In the genomic region with DNA sequence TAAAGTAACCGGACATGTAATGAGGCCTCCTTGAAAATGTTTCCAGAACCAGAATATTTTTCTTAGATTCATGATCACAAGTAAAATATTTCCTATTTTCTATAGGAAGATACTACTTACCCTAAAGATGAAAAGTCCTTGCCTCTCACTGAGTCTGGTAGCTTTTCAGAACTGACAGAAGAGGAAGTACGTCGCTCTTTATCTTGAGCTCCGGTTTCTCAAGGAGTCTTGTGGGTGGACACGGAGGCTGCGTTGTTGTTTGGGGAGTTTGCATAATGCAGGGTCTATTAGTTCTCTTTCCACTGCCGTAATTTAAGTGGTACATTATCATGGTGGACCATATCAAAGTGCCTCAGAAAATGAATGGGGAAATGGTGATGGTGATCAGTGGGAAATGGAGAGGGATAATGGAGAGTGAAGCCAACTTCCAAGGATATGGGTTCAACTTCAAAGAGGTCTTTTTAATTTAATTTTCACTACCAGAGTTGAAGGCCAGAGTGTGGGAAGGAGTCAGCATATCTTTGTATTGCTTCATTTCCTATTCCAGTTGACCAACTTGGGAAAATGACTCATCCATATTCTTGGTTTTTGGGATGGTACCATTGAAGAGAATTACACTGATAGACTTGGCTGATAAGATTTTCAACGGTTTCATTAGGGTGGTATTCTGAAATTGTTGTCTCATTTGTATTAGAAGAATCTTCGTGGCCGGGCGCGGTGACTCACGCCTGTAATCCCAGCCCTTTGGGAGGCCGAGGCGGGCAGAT, we compare ENCODE assay signal across 15 cellular contexts. TPM values are rescaled to one million over a fixed set of nuclear protein-coding genes. Genes with fewer than 3 reads are reported as not detected.
DNase-seq lines count a peak whose midpoint lies in the region; ATAC-seq and TF ChIP-seq lines count a peak whose summit lies in the region.
"Had no signal": no experiment of that assay in that cellular context is flagged by ENCODE, and none has a peak within 500 bp of the region (broad histone marks: within the 10 kb centered on the region; RNA-seq: fewer than 3 reads in every experiment).

No MANE protein-coding gene starts in this region.

- no peak overlapping the region for H3K27ac ChIP-seq in CD4-positive, CD25-positive, alpha-beta regulatory T cell (ENCODE audit: insufficient read depth, low read length, poor library complexity, severe bottlenecking)
- H3K27ac ChIP-seq in endodermal cell (ENCODE audit: low read depth, low read length) = no peak overlapping the region
- H3K27ac ChIP-seq: ovary had no signal

- H3K4me1 Mint-ChIP-seq in CD4-positive, CD25-positive, alpha-beta regulatory T cell = peaks cover 0 to 3% (median 1%) of the 10 kb centered on the region in 4 donors
- H3K4me1 Mint-ChIP-seq in T-helper 17 cell = peaks cover 5% of the 10 kb centered on the region
- H3K4me1 Mint-ChIP-seq in endodermal cell = no peaks in the 10 kb centered on the region
- H3K4me1 Mint-ChIP-seq in naive thymus-derived CD8-positive, alpha-beta T cell = peaks cover 10 to 27% (median 15%) of the 10 kb centered on the region in 4 donors

- H3K27ac Mint-ChIP-seq in CD4-positive, CD25-positive, alpha-beta regulatory T cell = peak overlapping the region in 2 of 3 donors; percentile 20 to 68
- H3K27ac Mint-ChIP-seq in T-helper 17 cell (peak overlapping the region; percentile 49), endodermal cell (no peak overlapping the region)
- H3K27ac Mint-ChIP-seq in naive thymus-derived CD8-positive, alpha-beta T cell = no peak overlapping the region

- peaks cover 0 to 5% (median 1%) of the 10 kb centered on the region in 7 donors for H3K9me3 Mint-ChIP-seq in CD4-positive, CD25-positive, alpha-beta regulatory T cell
- H3K9me3 Mint-ChIP-seq in endodermal cell = peaks cover 92% of the 10 kb centered on the region
- H3K9me3 Mint-ChIP-seq in naive thymus-derived CD8-positive, alpha-beta T cell = peaks cover 0 to 15% (median 3%) of the 10 kb centered on the region in 9 donors

- no peaks in the 10 kb centered on the region for H3K9me3 ChIP-seq in CD4-positive, CD25-positive, alpha-beta regulatory T cell (ENCODE audit: control insufficient read depth in 2 of 2, low read length in 2 of 2)
- H3K9me3 ChIP-seq in T-helper 17 cell (ENCODE audit: control insufficient read depth, low read length, poor library complexity, severe bottlenecking) (no peaks in the 10 kb centered on the region), endodermal cell (ENCODE audit: control insufficient read depth, low read length) (peaks cover 73% of the 10 kb centered on the region)
- H3K9me3 ChIP-seq: heart left ventricle had no signal

- no peak for ATAC-seq in CD4-positive, CD25-positive, alpha-beta regulatory T cell (ENCODE audit: low read depth in 2 of 2)
- no peak for ATAC-seq in T-helper 17 cell
- peak; percentile 11 for ATAC-seq in left lobe of liver
- no peak for ATAC-seq in HG03442 (IDR thresholded peaks at IDR 0.05; ENCODE audit: unreplicated experiment)
- ATAC-seq in naive thymus-derived CD8-positive, alpha-beta T cell = no peak
- ATAC-seq: heart left ventricle had no signal

- DNase-seq in CD4-positive, CD25-positive, alpha-beta regulatory T cell = no peak
- DNase-seq in HT1080 (ENCODE audit: low read depth) = peak; percentile 56
- no peak for DNase-seq in T-helper 17 cell
- DNase-seq in left lobe of liver (ENCODE audit: low spot score) = no peak
- no peak for DNase-seq in endodermal cell
- no peak for DNase-seq in naive thymus-derived CD8-positive, alpha-beta T cell
- no peak for DNase-seq in activated CD8-positive, alpha-beta memory T cell treated with anti-CD3 and anti-CD28 coated beads for 24 hours
- DNase-seq: heart left ventricle, NCI-H446 treated with DMSO at 0.1 percent for 48 hours, ovary had no signal

- POLR2A ChIA-PET in naive thymus-derived CD8-positive, alpha-beta T cell (lab: Charles Lee) = interaction anchor here (0.7 kb wide), 1 partner anchor 27 kb away, joined by 4 read pairs; no protein-coding TSS in a partner anchor

- no peak overlapping the region for H3K4me3 ChIP-seq in CD4-positive, CD25-positive, alpha-beta regulatory T cell (ENCODE audit: low read depth, low read length)
- no peak overlapping the region for H3K4me3 ChIP-seq in endodermal cell (ENCODE audit: low read length)
- H3K4me3 ChIP-seq: ovary had no signal

- no peaks in the 10 kb centered on the region for H3K36me3 ChIP-seq in CD4-positive, CD25-positive, alpha-beta regulatory T cell (ENCODE audit: control insufficient read depth, insufficient read depth, low read length)
- H3K36me3 ChIP-seq in endodermal cell (ENCODE audit: control insufficient read depth, insufficient read depth, low read length) = no peaks in the 10 kb centered on the region
- H3K36me3 ChIP-seq: heart left ventricle, ovary had no signal

- 82 to 85% methylated on average over 6 to 15 of the region's 15 CpGs for WGBS in endodermal cell (ENCODE audit: insufficient coverage in 1 of 2, insufficient read length in 1 of 2), 2 experiments

- H3K9ac ChIP-seq in endodermal cell (ENCODE audit: extremely low read depth, low read length, poor library complexity, severe bottlenecking) = no peak overlapping the region

- H3K4me1 ChIP-seq in CD4-positive, CD25-positive, alpha-beta regulatory T cell (ENCODE audit: control insufficient read depth, insufficient read depth, low read length, poor library complexity, severe bottlenecking) = no peaks in the 10 kb centered on the region
- H3K4me1 ChIP-seq in endodermal cell (ENCODE audit: control insufficient read depth, insufficient read depth, low read length) = no peaks in the 10 kb centered on the region

- peaks cover 5% of the 10 kb centered on the region for H3K27me3 Mint-ChIP-seq in CD4-positive, CD25-positive, alpha-beta regulatory T cell
- H3K27me3 Mint-ChIP-seq in T-helper 17 cell (no peaks in the 10 kb centered on the region), endodermal cell (ENCODE audit: insufficient read depth) (no peaks in the 10 kb centered on the region)
- H3K27me3 Mint-ChIP-seq in naive thymus-derived CD8-positive, alpha-beta T cell = no peaks in the 10 kb centered on the region

- H3K4me3 Mint-ChIP-seq in CD4-positive, CD25-positive, alpha-beta regulatory T cell = peak overlapping the region in 2 of 4 donors; percentile 2 to 55
- H3K4me3 Mint-ChIP-seq in T-helper 17 cell = peak overlapping the region; percentile 68
- H3K4me3 Mint-ChIP-seq in endodermal cell = no peak overlapping the region
- peak overlapping the region in 2 of 10 donors; percentile 4 to 33 for H3K4me3 Mint-ChIP-seq in naive thymus-derived CD8-positive, alpha-beta T cell

- no peak for TF ChIP-seq CTCF in endodermal cell (conservative IDR thresholded peaks at IDR 0.05)

- H3K36me3 Mint-ChIP-seq in CD4-positive, CD25-positive, alpha-beta regulatory T cell = no peaks in the 10 kb centered on the region
- H3K36me3 Mint-ChIP-seq in T-helper 17 cell (ENCODE audit: low read depth) (no peaks in the 10 kb centered on the region), endodermal cell (ENCODE audit: low read depth) (peaks cover 9% of the 10 kb centered on the region)
- H3K36me3 Mint-ChIP-seq in naive thymus-derived CD8-positive, alpha-beta T cell = no peaks in the 10 kb centered on the region

- H3K27me3 ChIP-seq in CD4-positive, CD25-positive, alpha-beta regulatory T cell (ENCODE audit: control insufficient read depth, insufficient read depth, low read length) = no peaks in the 10 kb centered on the region
- H3K27me3 ChIP-seq in endodermal cell (ENCODE audit: control insufficient read depth, insufficient read depth, low read length, poor library complexity, severe bottlenecking) = no peaks in the 10 kb centered on the region
- H3K27me3 ChIP-seq: ovary had no signal

RNA-seq across cellular contexts. Expression of gene MBD3L2B, which starts 23.4 kb away (rescaled TPM):
- not detected for total RNA-seq in CD4-positive, CD25-positive, alpha-beta regulatory T cell
- not detected for polyA plus RNA-seq in CD4-positive, CD25-positive, alpha-beta regulatory T cell
- total RNA-seq in HT1080 (2014; rRNA removed; shearing (Covaris generic)) = not detected in 2 replicates
- polyA plus RNA-seq in HT1080 (2015; cell fraction: cytosol; rRNA removed) = not detected in 2 replicates
- polyA plus RNA-seq in HT1080 (2015; cell fraction: nucleus; rRNA removed) = not detected in 2 replicates
- total RNA-seq in T-helper 17 cell (not detected), left lobe of liver (not detected), endodermal cell (not detected)
- polyA plus RNA-seq in endodermal cell (2013, experiment 1 of 2) = not detected
- not detected for polyA plus RNA-seq in endodermal cell (2013, experiment 2 of 2)
- not detected for total RNA-seq in naive thymus-derived CD8-positive, alpha-beta T cell
- not detected for polyA plus RNA-seq in naive thymus-derived CD8-positive, alpha-beta T cell
- total RNA-seq: activated CD8-positive, alpha-beta memory T cell treated with anti-CD3 and anti-CD28 coated beads for 36 hours; astrocyte; heart left ventricle; lung microvascular endothelial cell; ovary; SK-MEL-5 had no signal
- polyA plus RNA-seq: heart left ventricle, ovary had no signal

RNA-seq across cellular contexts. Expression of gene MBD3L5, which starts 32.5 kb away (rescaled TPM):
- total RNA-seq in CD4-positive, CD25-positive, alpha-beta regulatory T cell = not detected
- not detected for polyA plus RNA-seq in CD4-positive, CD25-positive, alpha-beta regulatory T cell
- total RNA-seq in HT1080 (2014; rRNA removed; shearing (Covaris generic)) = not detected in 2 replicates
- polyA plus RNA-seq in HT1080 (2015; cell fraction: cytosol; rRNA removed) = not detected in 2 replicates
- not detected in 2 replicates for polyA plus RNA-seq in HT1080 (2015; cell fraction: nucleus; rRNA removed)
- not detected for total RNA-seq in T-helper 17 cell
- not detected for total RNA-seq in left lobe of liver
- total RNA-seq in endodermal cell = not detected
- not detected for polyA plus RNA-seq in endodermal cell (2013, experiment 1 of 2)
- polyA plus RNA-seq in endodermal cell (2013, experiment 2 of 2) = not detected
- total RNA-seq in naive thymus-derived CD8-positive, alpha-beta T cell = not detected
- not detected for polyA plus RNA-seq in naive thymus-derived CD8-positive, alpha-beta T cell
- total RNA-seq: activated CD8-positive, alpha-beta memory T cell treated with anti-CD3 and anti-CD28 coated beads for 36 hours; astrocyte; heart left ventricle; lung microvascular endothelial cell; ovary; SK-MEL-5 had no signal
- polyA plus RNA-seq: heart left ventricle, ovary had no signal

RNA-seq across cellular contexts. Expression of gene MBD3L4, which starts 42.1 kb away (rescaled TPM):
- not detected for total RNA-seq in CD4-positive, CD25-positive, alpha-beta regulatory T cell
- not detected for polyA plus RNA-seq in CD4-positive, CD25-positive, alpha-beta regulatory T cell
- total RNA-seq in HT1080 (2014; rRNA removed; shearing (Covaris generic)) = not detected in 2 replicates
- not detected in 2 replicates for polyA plus RNA-seq in HT1080 (2015; cell fraction: cytosol; rRNA removed)
- not detected in 2 replicates for polyA plus RNA-seq in HT1080 (2015; cell fraction: nucleus; rRNA removed)
- not detected for total RNA-seq in T-helper 17 cell
- not detected for total RNA-seq in left lobe of liver
- not detected for total RNA-seq in endodermal cell
- not detected for polyA plus RNA-seq in endodermal cell (2013, experiment 1 of 2)
- not detected for polyA plus RNA-seq in endodermal cell (2013, experiment 2 of 2)
- total RNA-seq in naive thymus-derived CD8-positive, alpha-beta T cell = not detected
- polyA plus RNA-seq in naive thymus-derived CD8-positive, alpha-beta T cell = not detected
- total RNA-seq: activated CD8-positive, alpha-beta memory T cell treated with anti-CD3 and anti-CD28 coated beads for 36 hours; astrocyte; heart left ventricle; lung microvascular endothelial cell; ovary; SK-MEL-5 had no signal
- polyA plus RNA-seq: heart left ventricle, ovary had no signal

RNA-seq across cellular contexts. Expression of gene MBD3L2, which starts 51.3 kb away (rescaled TPM):
- not detected for total RNA-seq in CD4-positive, CD25-positive, alpha-beta regulatory T cell
- polyA plus RNA-seq in CD4-positive, CD25-positive, alpha-beta regulatory T cell = not detected
- not detected in 2 replicates for total RNA-seq in HT1080 (2014; rRNA removed; shearing (Covaris generic))
- polyA plus RNA-seq in HT1080 (2015; cell fraction: cytosol; rRNA removed) = not detected in 2 replicates
- polyA plus RNA-seq in HT1080 (2015; cell fraction: nucleus; rRNA removed) = not detected in 2 replicates
- total RNA-seq in T-helper 17 cell (not detected), left lobe of liver (not detected), endodermal cell (not detected)
- not detected for polyA plus RNA-seq in endodermal cell (2013, experiment 1 of 2)
- not detected for polyA plus RNA-seq in endodermal cell (2013, experiment 2 of 2)
- total RNA-seq in naive thymus-derived CD8-positive, alpha-beta T cell = not detected
- polyA plus RNA-seq in naive thymus-derived CD8-positive, alpha-beta T cell = not detected
- total RNA-seq: activated CD8-positive, alpha-beta memory T cell treated with anti-CD3 and anti-CD28 coated beads for 36 hours; heart left ventricle; lung microvascular endothelial cell; ovary; SK-MEL-5 had no signal
- polyA plus RNA-seq: heart left ventricle, ovary had no signal

Comparison
In these comparisons a context has a peak if more than half of its experiments do, and no peak if none do; other contexts are left out.
1. H3K27ac Mint-ChIP-seq: peak in CD4-positive, CD25-positive, alpha-beta regulatory T cell (2 of 3) and T-helper 17 cell (single experiment); none in endodermal cell (single experiment) and naive thymus-derived CD8-positive, alpha-beta T cell (0 of 10).